In the genomic region with DNA sequence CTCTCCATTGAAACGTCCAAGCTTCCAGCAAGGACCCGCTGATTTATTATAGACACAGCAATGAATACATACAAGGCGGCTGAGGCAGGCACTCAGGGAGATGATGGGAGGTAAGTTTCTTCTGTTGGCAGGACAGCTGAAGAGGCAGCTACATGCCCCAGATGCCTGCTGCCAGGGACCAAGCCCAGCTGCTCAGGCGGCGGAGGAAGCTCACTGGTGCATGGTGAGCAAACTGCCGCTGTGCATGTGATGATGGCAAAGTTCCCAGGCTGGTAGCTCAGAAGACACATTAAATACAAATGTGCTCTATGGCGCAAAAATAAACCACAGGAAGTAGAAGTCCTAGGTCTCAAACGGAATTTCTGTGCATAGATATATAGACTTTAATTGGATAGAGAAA, we compare ENCODE assay signal across 9 cellular contexts. TPM values are rescaled to one million over a fixed set of nuclear protein-coding genes. Genes with fewer than 3 reads are reported as not detected.
DNase-seq lines count a peak whose midpoint lies in the region; ATAC-seq and TF ChIP-seq lines count a peak whose summit lies in the region.
"Had no signal": no experiment of that assay in that cellular context is flagged by ENCODE, and none has a peak within 500 bp of the region (broad histone marks: within the 10 kb centered on the region; RNA-seq: fewer than 3 reads in every experiment).

No MANE protein-coding gene starts in this region.

- no peak overlapping the region for H3K4me3 ChIP-seq in right atrium auricular region
- no peak overlapping the region for H3K4me3 ChIP-seq in heart right ventricle
- no peak overlapping the region for H3K4me3 ChIP-seq in tibial artery
- H3K4me3 ChIP-seq: SJSA1 had no signal

- ATAC-seq in Right ventricle myocardium inferior (peak; percentile 69), heart right ventricle (peak in 7 of 8 donors; percentile 56 to 85 (median 65)), HG02571 (IDR thresholded peaks at IDR 0.05; ENCODE audit: unreplicated experiment) (no peak)

- no peaks in the 10 kb centered on the region for H3K27me3 ChIP-seq in right atrium auricular region
- H3K27me3 ChIP-seq in heart right ventricle = peaks cover 0 to 14% (median 0%) of the 10 kb centered on the region in 7 donors
- H3K27me3 ChIP-seq in tibial artery = peaks cover 0 to 6% of the 10 kb centered on the region in 2 donors

- peak; percentile 70 for DNase-seq in Right ventricle myocardium inferior (ENCODE audit: missing footprints)
- DNase-seq in right atrium auricular region (ENCODE audit: low spot score) = no peak
- DNase-seq in NCI-H2081 treated with DMSO at 0.1 percent for 48 hours (lab: John Stamatoyannopoulos, UW) = peak; percentile 40
- DNase-seq in heart right ventricle = peak; percentile 49 to 55
- peak; percentile 68 to 70 for DNase-seq in tibial artery
- DNase-seq in DMS153 (lab: John Stamatoyannopoulos, UW) = no peak
- no peak for DNase-seq in GM19238 (ENCODE audit: insufficient read length, low spot score)

- no peak for TF ChIP-seq CTCF in right atrium auricular region (IDR thresholded peaks at IDR 0.05)
- no peak for TF ChIP-seq CTCF in heart right ventricle (IDR thresholded peaks at IDR 0.05)
- no peak for TF ChIP-seq CTCF in tibial artery (IDR thresholded peaks at IDR 0.05)

- 68 to 72% methylated on average over 8 of the region's 8 CpGs for WGBS in heart right ventricle, 2 donors

- H3K4me1 ChIP-seq in right atrium auricular region (peaks cover 0 to 12% of the 10 kb centered on the region in 2 donors), heart right ventricle (peaks cover 0 to 34% (median 13%) of the 10 kb centered on the region in 9 donors), tibial artery (peaks cover 0 to 18% (median 0%) of the 10 kb centered on the region in 4 donors)
- H3K4me1 ChIP-seq: SJSA1 had no signal

- H3K9me3 ChIP-seq in right atrium auricular region = no peaks in the 10 kb centered on the region
- no peaks in the 10 kb centered on the region for H3K9me3 ChIP-seq in heart right ventricle
- H3K9me3 ChIP-seq in tibial artery = no peaks in the 10 kb centered on the region
- H3K9me3 ChIP-seq: SJSA1 had no signal

- H3K36me3 ChIP-seq in right atrium auricular region (no peaks in the 10 kb centered on the region), heart right ventricle (no peaks in the 10 kb centered on the region), tibial artery (no peaks in the 10 kb centered on the region)
- H3K36me3 ChIP-seq: SJSA1 had no signal

- intact Hi-C loops in Right ventricle myocardium inferior (cut with DNase I) = no loop called here
- intact Hi-C loops in heart right ventricle (cut with DNase I) = no loop called here
- intact Hi-C loops in tibial artery (cut with DNase I; ENCODE audit: low total_unique reads) = no loop called here

- no peak overlapping the region for H3K27ac ChIP-seq in right atrium auricular region
- no peak overlapping the region for H3K27ac ChIP-seq in heart right ventricle
- no peak overlapping the region for H3K27ac ChIP-seq in tibial artery
- H3K27ac ChIP-seq: SJSA1 had no signal

RNA-seq across cellular contexts. Expression of a gene that starts 2.3 kb away (rescaled TPM):
- not detected for total RNA-seq in Right ventricle myocardium inferior
- total RNA-seq in right atrium auricular region = not detected
- total RNA-seq in heart right ventricle = not detected
- polyA plus RNA-seq in heart right ventricle = not detected
- total RNA-seq: SJSA1 had no signal

RNA-seq across cellular contexts. Expression of a gene that starts 35.1 kb away (rescaled TPM):
- total RNA-seq in Right ventricle myocardium inferior (1.4 TPM), right atrium auricular region (under 1 TPM; 0.39 to 0.41 TPM), heart right ventricle (1 to 10 TPM in 3 of 10 donors, under 1 TPM in 7; 0.37 to 4.4 (median 0.65) TPM)
- polyA plus RNA-seq in heart right ventricle = under 1 TPM; 0.25 to 0.95 TPM
- total RNA-seq: SJSA1 had no signal

RNA-seq across cellular contexts. Expression of a gene that starts 52.3 kb away (rescaled TPM):
- total RNA-seq in Right ventricle myocardium inferior (not detected), right atrium auricular region (not detected), heart right ventricle (not detected)
- not detected for polyA plus RNA-seq in heart right ventricle
- total RNA-seq: SJSA1 had no signal

Comparison
In these comparisons a context has a peak if more than half of its experiments do, and no peak if none do; other contexts are left out.
1. DNase-seq: peak in Right ventricle myocardium inferior (single experiment), NCI-H2081 treated with DMSO at 0.1 percent for 48 hours (single experiment), heart right ventricle (2 of 2) and tibial artery (2 of 2); none in right atrium auricular region (single experiment), DMS153 (single experiment) and GM19238 (single experiment).